8 cellular contexts compared by ENCODE assay signal in genomic region chr20:62797671-62798532, GRCh38. TPM values are rescaled to one million over a fixed set of nuclear protein-coding genes. Genes with fewer than 3 reads are reported as not detected.
A peak's percentile ranks its signal among the peaks of the same experiment; 100 is the strongest.
DNase-seq lines count a peak whose midpoint lies in the region; ATAC-seq and TF ChIP-seq lines count a peak whose summit lies in the region.
"Had no signal": no experiment of that assay in that cellular context is flagged by ENCODE, and none has a peak within 500 bp of the region (broad histone marks: within the 10 kb centered on the region; RNA-seq: fewer than 3 reads in every experiment).

No MANE protein-coding gene starts in this region.

- H3K4me1 ChIP-seq in DND-41 (ENCODE audit: insufficient read depth, low read length) (peaks cover 40% of the 10 kb centered on the region), esophagus muscularis mucosa (peaks cover 28 to 45% (median 37%) of the 10 kb centered on the region in 4 donors), psoas muscle (peaks cover 33% of the 10 kb centered on the region)

- no peak overlapping the region for H3K27ac ChIP-seq in DND-41 (ENCODE audit: low read length)
- peak overlapping the region; percentile 97 for H3K27ac ChIP-seq in RWPE1
- peak overlapping the region; percentile 89 to 97 (median 93) for H3K27ac ChIP-seq in esophagus muscularis mucosa (replicated peaks in 1 of 4)
- peak overlapping the region; percentile 41 for H3K27ac ChIP-seq in psoas muscle
- H3K27ac ChIP-seq: SJSA1 had no signal

- intact Hi-C loops in esophagus muscularis mucosa (cut with DNase I) (no loop called here), psoas muscle (cut with DNase I) (no loop called here)

- peaks cover 30% of the 10 kb centered on the region for H4K20me1 ChIP-seq in DND-41 (ENCODE audit: insufficient read depth, low read length)

- no peaks in the 10 kb centered on the region for H3K9me3 ChIP-seq in DND-41 (ENCODE audit: insufficient read depth, low read length, severe bottlenecking)
- H3K9me3 ChIP-seq in esophagus muscularis mucosa: no peaks in the 10 kb centered on the region
- no peaks in the 10 kb centered on the region for H3K9me3 ChIP-seq in psoas muscle
- H3K9me3 ChIP-seq: SJSA1 had no signal

- H3K9ac ChIP-seq in DND-41 (ENCODE audit: low read depth, low read length): peak overlapping the region; percentile 54

- H3K27me3 ChIP-seq in DND-41 (ENCODE audit: insufficient read depth, low read length, poor library complexity) (no peaks in the 10 kb centered on the region), esophagus muscularis mucosa (no peaks in the 10 kb centered on the region), psoas muscle (ENCODE audit: insufficient read depth in 3 of 3, low read length in 2 of 3) (no peaks in the 10 kb centered on the region)
- H3K27me3 ChIP-seq: SJSA1 had no signal

- H3K36me3 ChIP-seq in DND-41 (ENCODE audit: insufficient read depth, low read length) (peaks cover 47% of the 10 kb centered on the region), esophagus muscularis mucosa (peaks cover 19 to 42% (median 34%) of the 10 kb centered on the region in 4 donors), psoas muscle (ENCODE audit: insufficient read depth in 1 of 2, low read depth in 1 of 2) (peaks cover 0 to 37% of the 10 kb centered on the region in 2 donors)

- peaks cover 26% of the 10 kb centered on the region for H3K79me2 ChIP-seq in DND-41 (ENCODE audit: insufficient read depth, low read length)

- CTCF ChIA-PET in RWPE1 (lab: Yijun Ruan, JAX): interaction anchor here (0.6 to 4.3 kb wide), 4 partner anchors 10 to 292 kb away, joined by 4 to 35 read pairs (median 6); no protein-coding TSS in a partner anchor

- ATAC-seq in DND-41 (ENCODE audit: insufficient read depth, low read depth): no peak
- ATAC-seq in psoas muscle: no peak
- no peak for ATAC-seq in HG02588 (IDR thresholded peaks at IDR 0.05; ENCODE audit: unreplicated experiment)
- ATAC-seq in HG02852 (IDR thresholded peaks at IDR 0.05; ENCODE audit: unreplicated experiment): no peak

- no peak for TF ChIP-seq EP300 in esophagus muscularis mucosa (IDR thresholded peaks at IDR 0.05)

- POLR2A ChIA-PET in RWPE1 (lab: Yijun Ruan, JAX; ENCODE audit: low non-redundant PET): interaction anchor here (0.6 kb wide), 1 partner anchor 63 kb away, joined by 4 read pairs; no protein-coding TSS in a partner anchor

- TF ChIP-seq CTCF in DND-41 (IDR thresholded peaks at IDR 0.05; ENCODE audit: borderline replicate concordance, extremely low read depth, low read length, poor library complexity, severe bottlenecking) (no peak), RWPE1 (conservative IDR thresholded peaks at IDR 0.05; ENCODE audit: low read depth) (no peak), esophagus muscularis mucosa (IDR thresholded peaks at IDR 0.05) (no peak), psoas muscle (IDR thresholded peaks at IDR 0.05) (no peak)

- WGBS in esophagus muscularis mucosa: 85% methylated on average over 12 of the region's 26 CpGs
- 82 to 85% (median 84%) methylated on average over 26 of the region's 26 CpGs for WGBS in psoas muscle, 3 donors

- no peak for DNase-seq in DND-41
- no peak for DNase-seq in RWPE1 (ENCODE audit: low spot score)
- no peak for DNase-seq in esophagus muscularis mucosa (ENCODE audit: extremely low spot score)
- no peak for DNase-seq in psoas muscle
- DNase-seq in ureter (ENCODE audit: low spot score): no peak

- TF ChIP-seq POLR2A in esophagus muscularis mucosa (IDR thresholded peaks at IDR 0.05; ENCODE audit: low read depth): no peak

- no peak overlapping the region for H2AFZ ChIP-seq in DND-41 (ENCODE audit: low read depth, low read length)

- H3K4me3 ChIP-seq in DND-41 (ENCODE audit: low read depth in 1 of 2, low read length in 2 of 2) (peak overlapping the region in 1 of 2 experiments; percentile 60; a peak in 1 of 4 replicates), esophagus muscularis mucosa (peak overlapping the region in 2 of 4 donors; percentile 81 to 98), psoas muscle (peak overlapping the region; percentile 70)

- peak overlapping the region; percentile 85 for H3K4me2 ChIP-seq in DND-41 (ENCODE audit: insufficient read depth, low read length)

RNA-seq across cellular contexts. Expression of gene MRGBP, which starts 1.6 kb away (rescaled TPM):
- total RNA-seq in esophagus muscularis mucosa (10 to 100 TPM in 2 of 4 donors, 1 to 10 TPM in 2; 7.6 to 16.7 (median 10.3) TPM), psoas muscle (1 to 10 TPM; 5.1 to 7.2 (median 5.7) TPM), ureter (6.3 TPM)
- polyA plus RNA-seq in psoas muscle: 10 to 100 TPM in 1 of 3 donors, 1 to 10 TPM in 2; 6.5 to 11.4 (median 7.8) TPM

RNA-seq across cellular contexts. Expression of gene OGFR, which starts 6.7 kb away (rescaled TPM):
- 10 to 100 TPM; 46.1 to 84.5 (median 62.7) TPM for total RNA-seq in esophagus muscularis mucosa
- 10 to 100 TPM; 17.3 to 20.9 (median 19.4) TPM for total RNA-seq in psoas muscle
- polyA plus RNA-seq in psoas muscle: 10 to 100 TPM; 11.6 to 21.6 (median 15.5) TPM
- 42.0 TPM for total RNA-seq in ureter

RNA-seq across cellular contexts. Expression of gene COL9A3, which starts 18.9 kb away (rescaled TPM):
- total RNA-seq in esophagus muscularis mucosa (10 to 100 TPM; 13.4 to 22.9 (median 18.4) TPM), psoas muscle (under 1 TPM in 3 of 4 donors, not detected in 1; 0.27 to 0.67 (median 0.40) TPM), ureter (5.1 TPM)
- polyA plus RNA-seq in psoas muscle: under 1 TPM; 0.51 to 0.86 (median 0.67) TPM
- total RNA-seq: SJSA1 had no signal
